13 cellular contexts compared by ENCODE assay signal in genomic region chr4:151983854-151984253, GRCh38.
DNase-seq lines count a peak whose midpoint lies in the region; ATAC-seq, FAIRE-seq and TF ChIP-seq lines count a peak whose summit lies in the region.
"Had no signal": no experiment of that assay in that cellular context is flagged by ENCODE, and none has a peak within 500 bp of the region (broad histone marks: within the 10 kb centered on the region; RNA-seq: fewer than 3 reads in every experiment).

No MANE protein-coding gene starts in this region.

- POLR2A ChIA-PET in HEK293 (lab: Yijun Ruan, JAX) = no interaction called here

- ATAC-seq in pancreas = peak in 3 of 4 donors; percentile 69 to 91 (median 84)
- ATAC-seq: gastrocnemius medialis, PC-3 had no signal

- no peak for FAIRE-seq in pancreas (lab: Jason Lieb, UNC)

- intact Hi-C loops in pancreas (cut with DNase I) = no loop called here
- intact Hi-C loops in ascending aorta (cut with DNase I) = no loop called here

- no peak overlapping the region for H3K4me3 ChIP-seq in HEK293 (ENCODE audit: low read depth, low read length)
- no peak overlapping the region for H3K4me3 ChIP-seq in pancreas
- H3K4me3 ChIP-seq in ascending aorta = no peak overlapping the region
- H3K4me3 ChIP-seq in suprapubic skin = no peak overlapping the region
- H3K4me3 ChIP-seq: gastrocnemius medialis had no signal

- H3K36me3 ChIP-seq in HEK293 (ENCODE audit: control insufficient read depth in 2 of 2, insufficient read depth in 1 of 2, low read length in 2 of 2) (no peaks in the 10 kb centered on the region), pancreas (no peaks in the 10 kb centered on the region), ascending aorta (no peaks in the 10 kb centered on the region), suprapubic skin (no peaks in the 10 kb centered on the region)
- H3K36me3 ChIP-seq: gastrocnemius medialis had no signal

- WGBS in pancreas, 2 donors = 31 to 46% methylated on average over 3 of the region's 3 CpGs
- WGBS in suprapubic skin = 57% methylated on average over 3 of the region's 3 CpGs

- TF ChIP-seq POLR2A in suprapubic skin (IDR thresholded peaks at IDR 0.05) = no peak

- H3K9me3 ChIP-seq in HEK293 (ENCODE audit: control insufficient read depth, insufficient read depth, low read depth, low read length) (no peaks in the 10 kb centered on the region), pancreas (no peaks in the 10 kb centered on the region), ascending aorta (no peaks in the 10 kb centered on the region), suprapubic skin (no peaks in the 10 kb centered on the region)
- H3K9me3 ChIP-seq: gastrocnemius medialis had no signal

- H3K4me1 ChIP-seq in HEK293 (ENCODE audit: control insufficient read depth, insufficient read depth, low read length) = no peaks in the 10 kb centered on the region
- no peaks in the 10 kb centered on the region for H3K4me1 ChIP-seq in pancreas
- no peaks in the 10 kb centered on the region for H3K4me1 ChIP-seq in ascending aorta
- no peaks in the 10 kb centered on the region for H3K4me1 ChIP-seq in suprapubic skin
- H3K4me1 ChIP-seq: gastrocnemius medialis had no signal

- CTCF ChIA-PET in HEK293 (lab: Yijun Ruan, JAX) = no interaction called here

- peak; percentile 13 for DNase-seq in NCI-H1694 treated with DMSO at 0.1 percent for 48 hours (lab: John Stamatoyannopoulos, UW)
- DNase-seq in cerebellar cortex (ENCODE audit: low spot score) = peak; percentile 91
- DNase-seq in pancreas = peak in 3 of 6 donors; percentile 18 to 31 (median 27)
- no peak for DNase-seq in ascending aorta (ENCODE audit: low spot score in 2 of 2)
- DNase-seq in suprapubic skin (ENCODE audit: low spot score in 2 of 2) = no peak
- no peak for DNase-seq in glomerular visceral epithelial cell (ENCODE audit: extremely low spot score)
- DNase-seq: activated CD4-positive, alpha-beta T cell treated with anti-CD3 and anti-CD28 coated beads, Interleukin-2, amount 50 U/mL, for 48 hours; activated T-cell treated with anti-CD3 and anti-CD28 coated beads, Interleukin-2, amount 50 U/mL, for 48 hours; central memory CD4-positive, alpha-beta T cell; gastrocnemius medialis; mesendoderm; PC-3 had no signal

- no peak for TF ChIP-seq EP300 in suprapubic skin (IDR thresholded peaks at IDR 0.05)

- H3K27ac ChIP-seq in HEK293 (ENCODE audit: extremely low read depth, low read depth, low read length) (no peak overlapping the region), pancreas (peak overlapping the region in 1 of 4 donors; percentile 10), ascending aorta (no peak overlapping the region), suprapubic skin (no peak overlapping the region)
- H3K27ac ChIP-seq: gastrocnemius medialis had no signal

- H3K27me3 ChIP-seq in pancreas (no peaks in the 10 kb centered on the region), ascending aorta (no peaks in the 10 kb centered on the region), suprapubic skin (no peaks in the 10 kb centered on the region)
- H3K27me3 ChIP-seq: gastrocnemius medialis had no signal

- TF ChIP-seq CTCF in HEK293 (tag by site-specific recombination; IDR thresholded peaks at IDR 0.05) (no peak), pancreas (IDR thresholded peaks at IDR 0.05) (no peak), ascending aorta (IDR thresholded peaks at IDR 0.05) (no peak), suprapubic skin (IDR thresholded peaks at IDR 0.05) (no peak)

TF ChIP-seq in HEK293, 187 proteins besides CTCF, POLR2A, EP300 and RAD21:
- TF ChIP-seq ZNF211 (tag by site-specific recombination; IDR thresholded peaks at IDR 0.05; ENCODE audit: low read depth) (no peak), KLF7 (tag by site-specific recombination; IDR thresholded peaks at IDR 0.05; ENCODE audit: borderline replicate concordance) (no peak), ZNF324 (tag by site-specific recombination; IDR thresholded peaks at IDR 0.05) (no peak), ZNF404 (tag by site-specific recombination; IDR thresholded peaks at IDR 0.05) (no peak), ZNF692 (tag by site-specific recombination; IDR thresholded peaks at IDR 0.05) (no peak), ZNF610 (tag by site-specific recombination; IDR thresholded peaks at IDR 0.05; ENCODE audit: borderline replicate concordance) (no peak), ZNF544 (tag by site-specific recombination; IDR thresholded peaks at IDR 0.05) (no peak), OSR2 (tag by site-specific recombination; IDR thresholded peaks at IDR 0.05) (0 out of 2 replicates have a peak, but pooled peaks have one; percentile 31), ZNF704 (tag by site-specific recombination; IDR thresholded peaks at IDR 0.05) (no peak), ZBTB21 (tag by site-specific recombination; IDR thresholded peaks at IDR 0.05) (no peak), PRDM6 (tag by site-specific recombination; IDR thresholded peaks at IDR 0.05) (peak; percentile 83), KLF8 (tag by site-specific recombination; IDR thresholded peaks at IDR 0.05) (no peak), ZNF148 (tag by site-specific recombination; IDR thresholded peaks at IDR 0.05; ENCODE audit: borderline replicate concordance) (no peak), ZNF513 (tag by site-specific recombination; IDR thresholded peaks at IDR 0.05) (no peak), ZIC2 (tag by site-specific recombination; IDR thresholded peaks at IDR 0.05) (peak; percentile 53), ZNF184 (tag by site-specific recombination; IDR thresholded peaks at IDR 0.05) (no peak), ZNF501 (tag by site-specific recombination; IDR thresholded peaks at IDR 0.05) (no peak), ZNF214 (tag by site-specific recombination; IDR thresholded peaks at IDR 0.05; ENCODE audit: borderline replicate concordance) (no peak), ZNF132 (tag by site-specific recombination; IDR thresholded peaks at IDR 0.05; ENCODE audit: borderline replicate concordance) (no peak)

Comparison
In these comparisons a context has a peak if more than half of its experiments do, and no peak if none do; other contexts are left out.
1. DNase-seq: peak in NCI-H1694 treated with DMSO at 0.1 percent for 48 hours (single experiment) and cerebellar cortex (single experiment); none in ascending aorta (0 of 2), suprapubic skin (0 of 2) and glomerular visceral epithelial cell (single experiment).